ENCODE assay signal across 15 cellular contexts in the genomic region with DNA sequence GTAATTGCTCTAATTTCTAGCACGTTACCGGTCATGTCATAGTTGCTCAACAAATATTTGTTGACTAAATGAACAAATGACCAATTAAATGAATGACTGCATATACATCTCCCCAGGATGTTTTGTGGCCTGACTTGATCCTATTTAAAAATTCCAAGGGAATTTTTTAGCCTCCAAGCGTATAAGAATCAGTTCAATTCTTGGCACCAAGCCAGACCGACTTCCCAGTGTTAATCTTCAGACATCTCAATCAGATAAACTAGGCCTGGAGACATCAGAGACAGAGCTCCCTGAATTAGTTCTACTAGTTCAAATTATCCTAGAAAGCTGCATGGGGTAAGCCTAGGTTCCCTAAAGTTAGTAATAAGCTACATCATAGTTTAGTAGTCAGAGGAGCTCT.
DNase-seq lines count a peak whose midpoint lies in the region; ATAC-seq and TF ChIP-seq lines count a peak whose summit lies in the region.
"Had no signal": no experiment of that assay in that cellular context is flagged by ENCODE, and none has a peak within 500 bp of the region (broad histone marks: within the 10 kb centered on the region; RNA-seq: fewer than 3 reads in every experiment).

No MANE protein-coding gene starts in this region.

- TF ChIP-seq RAD21 in SK-N-SH (IDR thresholded peaks at IDR 0.05; ENCODE audit: low read length) = no peak

- no peak overlapping the region for H3K27ac ChIP-seq in SK-N-SH (ENCODE audit: low read depth in 2 of 2, low read length in 1 of 2)
- no peak overlapping the region for H3K27ac ChIP-seq in GM23338 (ENCODE audit: low read depth)
- H3K27ac ChIP-seq: C4-2B, RWPE1 had no signal

- no peaks in the 10 kb centered on the region for H3K27me3 Mint-ChIP-seq in natural killer cell treated with Interleukin-12 subunit alpha and Interleukin-12 subunit beta and Interleukin-15 and Interleukin-18, amount 100 ng/mL, for 72 hours
- H3K27me3 Mint-ChIP-seq in GM23338 (ENCODE audit: insufficient read depth, low read depth, poor library complexity) = no peaks in the 10 kb centered on the region

- H3K79me2 ChIP-seq in SK-N-SH (ENCODE audit: insufficient read depth) (no peaks in the 10 kb centered on the region), GM23338 (replicated peaks; ENCODE audit: insufficient read depth) (no peaks in the 10 kb centered on the region)

- no peak overlapping the region for H3K4me3 Mint-ChIP-seq in natural killer cell treated with Interleukin-12 subunit alpha and Interleukin-12 subunit beta and Interleukin-15 and Interleukin-18, amount 100 ng/mL, for 72 hours
- no peak overlapping the region for H3K4me3 Mint-ChIP-seq in GM23338

- H3K27ac Mint-ChIP-seq in natural killer cell treated with Interleukin-12 subunit alpha and Interleukin-12 subunit beta and Interleukin-15 and Interleukin-18, amount 100 ng/mL, for 72 hours = peak overlapping the region; percentile 57 to 66
- no peak overlapping the region for H3K27ac Mint-ChIP-seq in GM23338

- WGBS in SK-N-SH (ENCODE audit: low lambda C conversion rate) = 74% methylated on average over 4 of the region's 4 CpGs

- H2AFZ ChIP-seq in SK-N-SH (ENCODE audit: low read depth) (no peak overlapping the region), GM23338 (no peak overlapping the region)

- no peak for TF ChIP-seq EP300 in SK-N-SH (IDR thresholded peaks at IDR 0.05; ENCODE audit: borderline replicate concordance in 1 of 2, low read depth in 1 of 2, low read length in 1 of 2)

- H3K4me2 ChIP-seq in SK-N-SH (no peak overlapping the region), GM23338 (no peak overlapping the region)

- TF ChIP-seq CTCF in SK-N-SH (IDR thresholded peaks at IDR 0.05) (no peak), GM23338 (conservative IDR thresholded peaks at IDR 0.05; ENCODE audit: low read depth in 2 of 2) (no peak)

- peaks cover 13 to 41% of the 10 kb centered on the region in 2 donors for H3K4me1 Mint-ChIP-seq in natural killer cell treated with Interleukin-12 subunit alpha and Interleukin-12 subunit beta and Interleukin-15 and Interleukin-18, amount 100 ng/mL, for 72 hours (ENCODE audit: low read depth in 2 of 2)
- H3K4me1 Mint-ChIP-seq in GM23338 = no peaks in the 10 kb centered on the region

- peaks cover 27% of the 10 kb centered on the region for H3K36me3 Mint-ChIP-seq in natural killer cell treated with Interleukin-12 subunit alpha and Interleukin-12 subunit beta and Interleukin-15 and Interleukin-18, amount 100 ng/mL, for 72 hours
- H3K36me3 Mint-ChIP-seq in GM23338 (ENCODE audit: low read depth) = no peaks in the 10 kb centered on the region

- no peak overlapping the region for H3K9ac ChIP-seq in SK-N-SH

- H3K9me3 Mint-ChIP-seq in natural killer cell treated with Interleukin-12 subunit alpha and Interleukin-12 subunit beta and Interleukin-15 and Interleukin-18, amount 100 ng/mL, for 72 hours = no peaks in the 10 kb centered on the region
- no peaks in the 10 kb centered on the region for H3K9me3 Mint-ChIP-seq in GM23338

- no peak; the same call in 2 of the 3 replicates for ATAC-seq in SK-N-SH treated with all-trans-retinoic acid at 6 μM for 48 hours
- no peak for ATAC-seq in natural killer cell treated with Interleukin-12 subunit alpha and Interleukin-12 subunit beta and Interleukin-15 and Interleukin-18, amount 100 ng/mL, for 72 hours
- no peak for ATAC-seq in GM23338
- ATAC-seq in HG02840 (IDR thresholded peaks at IDR 0.05; ENCODE audit: low FRiP score, unreplicated experiment) = no peak

- H3K27me3 ChIP-seq in SK-N-SH (ENCODE audit: insufficient read depth) = no peaks in the 10 kb centered on the region
- H3K27me3 ChIP-seq in GM23338 (ENCODE audit: insufficient read depth) = no peaks in the 10 kb centered on the region
- H3K27me3 ChIP-seq: MG63 had no signal

- H3K36me3 ChIP-seq in SK-N-SH (replicated peaks in 1 of 2; ENCODE audit: control insufficient read depth in 1 of 2, insufficient read depth in 2 of 2, low read length in 1 of 2) (no peaks in the 10 kb centered on the region), GM23338 (ENCODE audit: insufficient read depth) (no peaks in the 10 kb centered on the region)
- H3K36me3 ChIP-seq: MG63 had no signal

- no peaks in the 10 kb centered on the region for H4K20me1 ChIP-seq in SK-N-SH (ENCODE audit: insufficient read depth)
- no peaks in the 10 kb centered on the region for H4K20me1 ChIP-seq in GM23338 (replicated peaks; ENCODE audit: insufficient read depth)

- POLR2A ChIA-PET in SK-N-SH (lab: Yijun Ruan, JAX) = no interaction called here

- H3K4me3 ChIP-seq in SK-N-SH (ENCODE audit: low read depth in 2 of 2, low read length in 1 of 2) (no peak overlapping the region), GM23338 (no peak overlapping the region)
- H3K4me3 ChIP-seq: MG63 had no signal

- H3K9me2 ChIP-seq in SK-N-SH (no peaks in the 10 kb centered on the region), GM23338 (ENCODE audit: insufficient read depth) (no peaks in the 10 kb centered on the region)

- no peaks in the 10 kb centered on the region for H3K9me3 ChIP-seq in SK-N-SH
- H3K9me3 ChIP-seq: MG63 had no signal

- DNase-seq in SK-N-SH (no peak), SK-N-DZ (ENCODE audit: low spot score) (peak; percentile 17), NCI-H226 (no peak), GM23338 (ENCODE audit: low spot score) (no peak)
- DNase-seq in natural killer cell treated with Interleukin-12 subunit alpha and Interleukin-12 subunit beta and Interleukin-15 and Interleukin-18, amount 100 ng/mL, for 72 hours (ENCODE audit: low spot score) = no peak
- DNase-seq: EL; MG63; NCI-H1092; NCI-H146; NCI-H2081; NK-92 treated with Interleukin-12 subunit alpha and Interleukin-12 subunit beta, amount 100 ng/mL, for 24 hours had no signal

- peaks cover 0 to 8% of the 10 kb centered on the region in 2 experiments; a peak in 1 of 4 replicates for H3K4me1 ChIP-seq in SK-N-SH (ENCODE audit: control insufficient read depth in 1 of 2, insufficient read depth in 2 of 2, low read depth in 1 of 2, low read length in 1 of 2)
- H3K4me1 ChIP-seq in GM23338 (ENCODE audit: insufficient read depth) = no peaks in the 10 kb centered on the region

- CTCF ChIA-PET in SK-N-SH (lab: Yijun Ruan, JAX) = interaction anchor here (0.6 to 4.8 kb wide), 4 partner anchors 12 to 120 kb away, joined by 3 to 34 read pairs (median 10); no protein-coding TSS in a partner anchor

- H3F3A ChIP-seq in SK-N-SH (replicated peaks; ENCODE audit: insufficient read depth) (no peaks in the 10 kb centered on the region), GM23338 (replicated peaks; ENCODE audit: low read depth) (no peaks in the 10 kb centered on the region)

TF ChIP-seq in SK-N-SH, 30 proteins besides CTCF, POLR2A, EP300 and RAD21 (continues in another document):
- TF ChIP-seq, protein P1, sequence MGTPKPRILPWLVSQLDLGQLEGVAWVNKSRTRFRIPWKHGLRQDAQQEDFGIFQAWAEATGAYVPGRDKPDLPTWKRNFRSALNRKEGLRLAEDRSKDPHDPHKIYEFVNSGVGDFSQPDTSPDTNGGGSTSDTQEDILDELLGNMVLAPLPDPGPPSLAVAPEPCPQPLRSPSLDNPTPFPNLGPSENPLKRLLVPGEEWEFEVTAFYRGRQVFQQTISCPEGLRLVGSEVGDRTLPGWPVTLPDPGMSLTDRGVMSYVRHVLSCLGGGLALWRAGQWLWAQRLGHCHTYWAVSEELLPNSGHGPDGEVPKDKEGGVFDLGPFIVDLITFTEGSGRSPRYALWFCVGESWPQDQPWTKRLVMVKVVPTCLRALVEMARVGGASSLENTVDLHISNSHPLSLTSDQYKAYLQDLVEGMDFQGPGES (IDR thresholded peaks at IDR 0.05; ENCODE audit: low read depth, low read length) = no peak
- TF ChIP-seq SMC3 (IDR thresholded peaks at IDR 0.05; ENCODE audit: low read depth, low read length) (no peak), TEAD4 (IDR thresholded peaks at IDR 0.05; ENCODE audit: borderline replicate concordance, insufficient read depth) (no peak), EZH2phosphoT487 (IDR thresholded peaks at IDR 0.05; ENCODE audit: borderline replicate concordance, low read depth) (no peak)

TF ChIP-seq in SK-N-SH treated with all-trans-retinoic acid at 6 μM for 48 hours, 23 proteins besides CTCF, POLR2A, EP300 and RAD21 (continues in another document):
- TF ChIP-seq, protein P2, sequence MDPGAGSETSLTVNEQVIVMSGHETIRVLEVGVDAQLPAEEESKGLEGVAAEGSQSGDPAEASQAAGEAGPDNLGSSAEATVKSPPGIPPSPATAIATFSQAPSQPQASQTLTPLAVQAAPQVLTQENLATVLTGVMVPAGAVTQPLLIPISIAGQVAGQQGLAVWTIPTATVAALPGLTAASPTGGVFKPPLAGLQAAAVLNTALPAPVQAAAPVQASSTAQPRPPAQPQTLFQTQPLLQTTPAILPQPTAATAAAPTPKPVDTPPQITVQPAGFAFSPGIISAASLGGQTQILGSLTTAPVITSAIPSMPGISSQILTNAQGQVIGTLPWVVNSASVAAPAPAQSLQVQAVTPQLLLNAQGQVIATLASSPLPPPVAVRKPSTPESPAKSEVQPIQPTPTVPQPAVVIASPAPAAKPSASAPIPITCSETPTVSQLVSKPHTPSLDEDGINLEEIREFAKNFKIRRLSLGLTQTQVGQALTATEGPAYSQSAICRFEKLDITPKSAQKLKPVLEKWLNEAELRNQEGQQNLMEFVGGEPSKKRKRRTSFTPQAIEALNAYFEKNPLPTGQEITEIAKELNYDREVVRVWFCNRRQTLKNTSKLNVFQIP (CRISPR knock-in tag; IDR thresholded peaks at IDR 0.05; ENCODE audit: borderline replicate concordance, low read depth) = no peak

TF ChIP-seq in GM23338, 12 proteins besides CTCF, POLR2A, EP300 and RAD21 (continues in another document):
- TF ChIP-seq JUNB (IDR thresholded peaks at IDR 0.05; ENCODE audit: unreplicated experiment) = no peak
- no peak for TF ChIP-seq CREB1 (CRISPR knock-in tag; IDR thresholded peaks at IDR 0.05; ENCODE audit: low read depth)
